ENCODE assay signal across 15 cellular contexts in the genomic region with DNA sequence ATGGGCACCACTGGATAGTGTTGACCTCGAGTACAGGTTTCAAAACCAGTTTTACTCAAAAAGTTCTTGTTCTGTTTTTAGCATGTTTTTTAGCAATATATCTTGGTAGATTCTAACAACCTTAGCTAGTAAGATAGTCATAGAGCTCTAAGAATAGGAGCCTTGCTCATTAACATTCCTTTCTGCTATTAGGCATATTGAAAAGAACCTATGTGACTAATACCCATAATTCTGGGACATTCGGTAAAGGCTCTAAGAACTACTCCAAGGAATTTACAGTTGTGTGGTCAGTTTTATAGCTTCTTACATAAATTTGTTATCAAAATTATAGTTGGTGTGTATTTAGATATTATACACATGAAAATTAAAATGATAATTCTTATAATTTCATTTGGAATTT. TPM values are rescaled to one million over a fixed set of nuclear protein-coding genes. Genes with fewer than 3 reads are reported as not detected.
DNase-seq lines count a peak whose midpoint lies in the region; ATAC-seq and TF ChIP-seq lines count a peak whose summit lies in the region.
"Had no signal": no experiment of that assay in that cellular context is flagged by ENCODE, and none has a peak within 500 bp of the region (broad histone marks: within the 10 kb centered on the region; RNA-seq: fewer than 3 reads in every experiment).

No MANE protein-coding gene starts in this region.

- peaks cover 75% of the 10 kb centered on the region for H3K36me3 Mint-ChIP-seq in activated T-cell treated with anti-CD3 and anti-CD28 coated beads, Interleukin-2, amount 50 U/mL, for 24 hours (ENCODE audit: low read depth)
- H3K36me3 Mint-ChIP-seq in activated T-helper 17 cell treated with anti-CD3 and anti-CD28 coated beads, Interleukin-2, amount 50 U/mL, for 72 hours (ENCODE audit: low read depth), result peaks cover 89% of the 10 kb centered on the region

- peak overlapping the region; percentile 32 for H3K27ac ChIP-seq in muscle layer of duodenum (ENCODE audit: low read length)
- peak overlapping the region; percentile 51 to 74 (median 64) for H3K27ac ChIP-seq in transverse colon
- H3K27ac ChIP-seq: cardiac muscle cell, heart left ventricle, upper lobe of right lung had no signal

- 82 to 84% methylated on average over 2 of the region's 2 CpGs for WGBS in transverse colon (ENCODE audit: low coverage in 1 of 2), 2 donors

- ATAC-seq in activated T-helper 17 cell treated with anti-CD3 and anti-CD28 coated beads, Interleukin-2, amount 50 U/mL, for 72 hours (replicated peaks), result peak; percentile 1
- ATAC-seq: heart left ventricle, upper lobe of right lung had no signal

- H3K9me3 Mint-ChIP-seq in activated T-cell treated with anti-CD3 and anti-CD28 coated beads, Interleukin-2, amount 50 U/mL, for 24 hours, result no peaks in the 10 kb centered on the region
- H3K9me3 Mint-ChIP-seq in activated T-helper 17 cell treated with anti-CD3 and anti-CD28 coated beads, Interleukin-2, amount 50 U/mL, for 72 hours, result no peaks in the 10 kb centered on the region

- H3K4me1 Mint-ChIP-seq in activated T-cell treated with anti-CD3 and anti-CD28 coated beads, Interleukin-2, amount 50 U/mL, for 24 hours (ENCODE audit: low read depth), result peaks cover 52% of the 10 kb centered on the region
- peaks cover 33% of the 10 kb centered on the region for H3K4me1 Mint-ChIP-seq in activated T-helper 17 cell treated with anti-CD3 and anti-CD28 coated beads, Interleukin-2, amount 50 U/mL, for 72 hours

- no peak for DNase-seq in activated T-cell treated with anti-CD3 and anti-CD28 coated beads, Interleukin-2, amount 50 U/mL, for 24 hours
- no peak for DNase-seq in activated T-cell treated with anti-CD3 and anti-CD28 coated beads for 4 hours
- DNase-seq in transverse colon, result no peak
- no peak for DNase-seq in medulla oblongata (ENCODE audit: extremely low spot score)
- DNase-seq in stimulated activated CD4-positive, alpha-beta T cell treated with anti-CD3 and anti-CD28 coated beads, Interleukin-2, amount 100 ng/mL, for 48 hours, result no peak
- DNase-seq in DMS114 treated with DMSO at 0.1 percent for 48 hours (lab: John Stamatoyannopoulos, UW; ENCODE audit: unreplicated experiment), result no peak
- DNase-seq: heart left ventricle, KG1, NCI-H146, NCI-H524 treated with DMSO at 0.1 percent for 48 hours, Right ventricle myocardium superior, upper lobe of right lung had no signal

- no peak for TF ChIP-seq CTCF in transverse colon (IDR thresholded peaks at IDR 0.05)

- H3K4me3 ChIP-seq in muscle layer of duodenum (ENCODE audit: low read depth in 1 of 2, low read length in 2 of 2) (no peak overlapping the region), transverse colon (no peak overlapping the region)
- H3K4me3 ChIP-seq: cardiac muscle cell, heart left ventricle, upper lobe of right lung had no signal

- H3K36me3 ChIP-seq in muscle layer of duodenum (ENCODE audit: control insufficient read depth in 1 of 2, insufficient read depth in 2 of 2, low read length in 2 of 2) (peaks cover 13 to 35% of the 10 kb centered on the region in 2 donors), transverse colon (peaks cover 0 to 27% (median 4%) of the 10 kb centered on the region in 4 donors)

- no peak overlapping the region for H3K4me3 Mint-ChIP-seq in activated T-cell treated with anti-CD3 and anti-CD28 coated beads, Interleukin-2, amount 50 U/mL, for 24 hours
- peak overlapping the region; percentile 56 for H3K4me3 Mint-ChIP-seq in activated T-helper 17 cell treated with anti-CD3 and anti-CD28 coated beads, Interleukin-2, amount 50 U/mL, for 72 hours

- H3K4me1 ChIP-seq in muscle layer of duodenum (ENCODE audit: control insufficient read depth in 1 of 2, insufficient read depth in 2 of 2, low read length in 2 of 2) (peaks cover 10 to 15% of the 10 kb centered on the region in 2 donors), transverse colon (peaks cover 0 to 40% (median 7%) of the 10 kb centered on the region in 4 donors)

- H3K27ac Mint-ChIP-seq in activated T-cell treated with anti-CD3 and anti-CD28 coated beads, Interleukin-2, amount 50 U/mL, for 24 hours, result peak overlapping the region; percentile 80
- peak overlapping the region; percentile 14 for H3K27ac Mint-ChIP-seq in activated T-helper 17 cell treated with anti-CD3 and anti-CD28 coated beads, Interleukin-2, amount 50 U/mL, for 72 hours

- H3K27me3 ChIP-seq in muscle layer of duodenum (ENCODE audit: low read depth, low read length), result no peaks in the 10 kb centered on the region
- H3K27me3 ChIP-seq in transverse colon, result no peaks in the 10 kb centered on the region
- H3K27me3 ChIP-seq: cardiac muscle cell, heart left ventricle, upper lobe of right lung had no signal

- TF ChIP-seq EP300 in transverse colon (IDR thresholded peaks at IDR 0.05; ENCODE audit: low read depth), result no peak

- intact Hi-C loops in transverse colon (cut with DNase I; ENCODE audit: low total_unique reads), result no loop called here

- TF ChIP-seq POLR2A in transverse colon (IDR thresholded peaks at IDR 0.05), result no peak

- no peaks in the 10 kb centered on the region for H3K27me3 Mint-ChIP-seq in activated T-cell treated with anti-CD3 and anti-CD28 coated beads, Interleukin-2, amount 50 U/mL, for 24 hours
- no peaks in the 10 kb centered on the region for H3K27me3 Mint-ChIP-seq in activated T-helper 17 cell treated with anti-CD3 and anti-CD28 coated beads, Interleukin-2, amount 50 U/mL, for 72 hours

- in situ Hi-C loops in transverse colon (cut with MboI; ENCODE audit: low pct_ligation_motif_present in 1 of 4, low pct_unique_long_range_greater_than_20kb in 1 of 4, low sequenced_read_pairs in 3 of 4), result no loop called here

- H3K9me3 ChIP-seq in muscle layer of duodenum (ENCODE audit: control insufficient read depth in 1 of 2, low read length in 2 of 2) (no peaks in the 10 kb centered on the region), transverse colon (no peaks in the 10 kb centered on the region)
- H3K9me3 ChIP-seq: upper lobe of right lung had no signal

RNA-seq across cellular contexts. Expression of a gene that starts 11.6 kb away (rescaled TPM):
- 10 to 100 TPM; 17.7 to 18.3 TPM for total RNA-seq in activated T-helper 17 cell treated with anti-CD3 and anti-CD28 coated beads, Interleukin-2, amount 50 U/mL, for 72 hours
- total RNA-seq in transverse colon, result 10 to 100 TPM in 3 of 4 donors, 1 to 10 TPM in 1; 9.0 to 31.0 (median 16.6) TPM
